ENCODE assay signal across 10 cellular contexts in genomic region chr1:72918939-72919338, GRCh38.
"Had no signal": no experiment of that assay in that cellular context is flagged by ENCODE, and none has a peak within 500 bp of the region (broad histone marks: within the 10 kb centered on the region; RNA-seq: fewer than 3 reads in every experiment).

No MANE protein-coding gene starts in this region.

- H2AFZ ChIP-seq: GM23248 had no signal

- H3K9me3 ChIP-seq: HAP-1 had no signal

- H3K4me3 ChIP-seq: GM23248, HAP-1 had no signal

- H3K36me3 ChIP-seq: HAP-1 had no signal

- H3K4me1 ChIP-seq: HAP-1 had no signal

- H3K9ac ChIP-seq: GM23248, KMS-11 had no signal

- ATAC-seq: HCT116 had no signal

- H3K27ac ChIP-seq: GM23248, HL-60, KMS-11 had no signal

- H3K4me2 ChIP-seq: KMS-11 had no signal

- DNase-seq: GM23248, GOT3, H7, HFFc6, Karpas-422, KBM-7 had no signal
